1 cellular context compared by ENCODE assay signal in genomic region chr6:45415315-45415714, GRCh38.
TF ChIP-seq lines count a peak whose summit lies in the region.

No MANE protein-coding gene starts in this region.

TF ChIP-seq in HEK293, 187 proteins besides CTCF, POLR2A, EP300 and RAD21 (continued from another document):
- TF ChIP-seq ZBTB1 (tag by site-specific recombination; IDR thresholded peaks at IDR 0.05) (no peak), ZNF37A (tag by site-specific recombination; IDR thresholded peaks at IDR 0.05) (no peak), ZNF16 (tag by site-specific recombination; IDR thresholded peaks at IDR 0.05; ENCODE audit: low read depth) (no peak), OSR2 (tag by site-specific recombination; IDR thresholded peaks at IDR 0.05) (peak; percentile 86), ZNF24 (tag by site-specific recombination; IDR thresholded peaks at IDR 0.05) (no peak), ZNF362 (tag by site-specific recombination; IDR thresholded peaks at IDR 0.05) (no peak), ZNF341 (tag by site-specific recombination; IDR thresholded peaks at IDR 0.05; ENCODE audit: low read depth) (peak; percentile 78), ZIC2 (tag by site-specific recombination; IDR thresholded peaks at IDR 0.05) (peak; percentile 54)
